In the genomic region with DNA sequence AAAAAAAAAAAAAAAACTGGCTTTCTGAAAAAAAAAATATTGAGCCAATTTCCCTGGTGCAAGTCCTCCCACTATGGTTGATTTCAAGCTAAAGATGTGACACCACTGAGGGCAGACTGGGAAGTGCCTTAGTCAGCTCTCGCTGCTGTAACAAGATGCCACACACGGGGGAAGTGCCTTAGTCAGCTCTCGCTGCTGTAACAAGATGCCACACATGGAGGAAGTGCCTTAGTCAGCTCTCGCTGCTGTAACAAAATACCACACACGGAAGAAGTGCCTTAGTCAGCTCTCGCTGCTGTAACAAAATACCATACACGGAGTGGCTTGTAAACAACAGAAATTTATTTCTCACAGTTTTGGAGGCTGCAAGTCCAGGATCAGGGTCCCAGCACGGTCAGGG, we compare ENCODE assay signal across 2 cellular contexts.
TF ChIP-seq lines count a peak whose summit lies in the region.

No MANE protein-coding gene starts in this region.

TF ChIP-seq in HepG2, 621 proteins besides CTCF, POLR2A, EP300 and RAD21:
- TF ChIP-seq ZNF12 (CRISPR knock-in tag; IDR thresholded peaks at IDR 0.05) (peak; percentile 86), DNMT1 (CRISPR knock-in tag; IDR thresholded peaks at IDR 0.05) (no peak), RBAK (CRISPR knock-in tag; IDR thresholded peaks at IDR 0.05) (0 out of 2 replicates have a peak, but pooled peaks have one; percentile 61)
- TF ChIP-seq, protein P1, sequence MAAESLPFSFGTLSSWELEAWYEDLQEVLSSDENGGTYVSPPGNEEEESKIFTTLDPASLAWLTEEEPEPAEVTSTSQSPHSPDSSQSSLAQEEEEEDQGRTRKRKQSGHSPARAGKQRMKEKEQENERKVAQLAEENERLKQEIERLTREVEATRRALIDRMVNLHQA (CRISPR knock-in tag; IDR thresholded peaks at IDR 0.05), result no peak

TF ChIP-seq in GM12878, 131 proteins besides CTCF, POLR2A, EP300 and RAD21:
- TF ChIP-seq ZNF274 (IDR thresholded peaks at IDR 0.05; ENCODE audit: insufficient read depth, insufficient read length), result no peak
- TF ChIP-seq, protein P2, sequence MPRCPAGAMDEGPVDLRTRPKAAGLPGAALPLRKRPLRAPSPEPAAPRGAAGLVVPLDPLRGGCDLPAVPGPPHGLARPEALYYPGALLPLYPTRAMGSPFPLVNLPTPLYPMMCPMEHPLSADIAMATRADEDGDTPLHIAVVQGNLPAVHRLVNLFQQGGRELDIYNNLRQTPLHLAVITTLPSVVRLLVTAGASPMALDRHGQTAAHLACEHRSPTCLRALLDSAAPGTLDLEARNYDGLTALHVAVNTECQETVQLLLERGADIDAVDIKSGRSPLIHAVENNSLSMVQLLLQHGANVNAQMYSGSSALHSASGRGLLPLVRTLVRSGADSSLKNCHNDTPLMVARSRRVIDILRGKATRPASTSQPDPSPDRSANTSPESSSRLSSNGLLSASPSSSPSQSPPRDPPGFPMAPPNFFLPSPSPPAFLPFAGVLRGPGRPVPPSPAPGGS (IDR thresholded peaks at IDR 0.05; ENCODE audit: borderline replicate concordance, insufficient read depth, low read depth, low read length, poor library complexity, severe bottlenecking), result peak; percentile 14
TF ChIP-seq in GM12878: peak in this region for 1.
